ENCODE assay signal across 21 cellular contexts in the genomic region with DNA sequence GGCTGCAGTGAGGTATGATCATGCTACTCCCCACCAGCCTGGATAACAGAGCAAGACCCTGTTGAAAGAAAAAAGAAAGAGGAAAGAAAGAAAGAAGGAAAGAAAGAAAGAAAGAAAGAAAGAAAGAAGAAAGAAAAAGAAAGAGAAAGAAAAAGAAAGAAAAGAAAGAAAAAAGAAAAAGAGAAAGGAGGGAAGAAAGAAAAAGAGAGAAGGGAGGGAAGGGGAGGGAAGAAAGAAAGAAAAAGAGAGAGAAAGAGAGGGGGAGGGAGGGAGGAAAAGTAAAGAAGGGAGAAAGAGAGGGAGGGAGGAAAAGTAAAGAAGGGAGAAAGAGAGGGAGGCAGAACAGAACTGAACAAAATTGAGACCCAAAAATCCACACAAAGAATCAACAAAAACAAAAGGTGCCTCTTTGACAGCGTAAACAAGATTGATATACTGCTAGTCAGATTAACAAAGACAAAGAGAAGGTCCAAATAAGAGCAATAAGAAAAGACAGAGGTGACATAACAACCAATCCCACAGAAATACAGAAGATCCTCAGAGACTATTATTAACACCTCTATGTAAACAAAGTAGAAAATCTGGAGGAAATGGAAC.
DNase-seq lines count a peak whose midpoint lies in the region; ATAC-seq, FAIRE-seq and TF ChIP-seq lines count a peak whose summit lies in the region.
"Had no signal": no experiment of that assay in that cellular context is flagged by ENCODE, and none has a peak within 500 bp of the region (broad histone marks: within the 10 kb centered on the region; RNA-seq: fewer than 3 reads in every experiment).

No MANE protein-coding gene starts in this region.

- POLR2A ChIA-PET in A549 (lab: Yijun Ruan, JAX): no interaction called here

- H3K36me3 ChIP-seq in spleen (no peaks in the 10 kb centered on the region), mucosa of descending colon (ENCODE audit: low read depth) (no peaks in the 10 kb centered on the region)
- H3K36me3 ChIP-seq: MG63 had no signal

- no peaks in the 10 kb centered on the region for H3K36me3 Mint-ChIP-seq in CD14-positive monocyte
- H3K36me3 Mint-ChIP-seq in activated T-helper 17 cell treated with anti-CD3 and anti-CD28 coated beads, Interleukin-2, amount 50 U/mL, for 72 hours (ENCODE audit: low read depth): no peaks in the 10 kb centered on the region
- peaks cover 6% of the 10 kb centered on the region for H3K36me3 Mint-ChIP-seq in stimulated activated effector memory CD8-positive, alpha-beta T cell treated with anti-CD3 and anti-CD28 coated beads, Interleukin-12 subunit alpha, Interleukin-12 subunit beta, amount 100 ng/mL, for 72 hours
- peaks cover 48% of the 10 kb centered on the region for H3K36me3 Mint-ChIP-seq in activated naive CD8-positive, alpha-beta T cell treated with anti-CD3 and anti-CD28 coated beads for 36 hours

- H3K4me1 ChIP-seq in A549 (peaks cover 19% of the 10 kb centered on the region), spleen (peaks cover under 1 to 13% (median 6%) of the 10 kb centered on the region in 6 donors), mucosa of descending colon (ENCODE audit: low read depth) (no peaks in the 10 kb centered on the region)

- CTCF ChIA-PET in A549 (lab: Yijun Ruan, JAX): no interaction called here

- no peak for TF ChIP-seq CTCF in A549 (IDR thresholded peaks at IDR 0.05)
- TF ChIP-seq CTCF in CD14-positive monocyte (IDR thresholded peaks at IDR 0.05): peak; percentile 7
- no peak for TF ChIP-seq CTCF in spleen (IDR thresholded peaks at IDR 0.05 in 8 of 11, conservative IDR thresholded peaks at IDR 0.05 in 3 of 11)
- TF ChIP-seq CTCF in mucosa of descending colon (IDR thresholded peaks at IDR 0.05): no peak

- no peak for ATAC-seq in A549
- no peak for ATAC-seq in activated T-helper 17 cell treated with anti-CD3 and anti-CD28 coated beads, Interleukin-2, amount 50 U/mL, for 72 hours (replicated peaks)
- ATAC-seq in stimulated activated effector memory CD8-positive, alpha-beta T cell treated with anti-CD3 and anti-CD28 coated beads, Interleukin-12 subunit alpha, Interleukin-12 subunit beta, amount 100 ng/mL, for 72 hours: no peak
- ATAC-seq in mucosa of descending colon: no peak
- ATAC-seq: PC-3 had no signal

- H3K9me3 Mint-ChIP-seq in CD14-positive monocyte: peaks cover 0 to 2% (median 0%) of the 10 kb centered on the region in 7 donors
- peaks cover 8% of the 10 kb centered on the region for H3K9me3 Mint-ChIP-seq in activated T-helper 17 cell treated with anti-CD3 and anti-CD28 coated beads, Interleukin-2, amount 50 U/mL, for 72 hours
- H3K9me3 Mint-ChIP-seq in stimulated activated effector memory CD8-positive, alpha-beta T cell treated with anti-CD3 and anti-CD28 coated beads, Interleukin-12 subunit alpha, Interleukin-12 subunit beta, amount 100 ng/mL, for 72 hours: peaks cover 3% of the 10 kb centered on the region
- H3K9me3 Mint-ChIP-seq in activated naive CD8-positive, alpha-beta T cell treated with anti-CD3 and anti-CD28 coated beads for 36 hours: peaks cover 33% of the 10 kb centered on the region

- 86% methylated on average over 1 of the region's 1 CpG for WGBS in A549 (ENCODE audit: missing lambda C conversion rate)
- 90 to 100% (median 95%) methylated on average over 1 of the region's 1 CpG for WGBS in spleen, 5 donors

- intact Hi-C loops in CD14-positive monocyte (cut with micrococcal nuclease) (no loop called here), spleen (cut with DNase I; ENCODE audit: low total_unique reads) (no loop called here), mucosa of descending colon (cut with DNase I, micrococcal nuclease) (no loop called here)

- H3K27ac ChIP-seq in A549: peak overlapping the region; percentile 67 to 95; a peak in 5 of 6 replicates
- peak overlapping the region in 1 of 8 donors; percentile 3 for H3K27ac ChIP-seq in spleen
- H3K27ac ChIP-seq: C4-2B had no signal

- DNase-seq in A549 (ENCODE audit: low read depth in 1 of 2, low spot score in 1 of 2) (no peak), CD14-positive monocyte (ENCODE audit: low spot score) (no peak), spleen (no peak), mucosa of descending colon (no peak)
- DNase-seq in stimulated activated effector memory CD8-positive, alpha-beta T cell treated with anti-CD3 and anti-CD28 coated beads, Interleukin-12 subunit alpha, Interleukin-12 subunit beta, amount 100 ng/mL, for 72 hours (ENCODE audit: low spot score in 2 of 2): no peak
- DNase-seq in activated naive CD8-positive, alpha-beta T cell treated with anti-CD3 and anti-CD28 coated beads for 36 hours: no peak
- DNase-seq: DMS153, DND-41, KBM-7, MG63, NCI-H2029, NCI-H446, NCI-H524 treated with DMSO at 0.1 percent for 48 hours, NCI-H774, PC-3, SK-N-SH had no signal

- peak overlapping the region in 1 of 7 donors; percentile 11 for H3K27ac Mint-ChIP-seq in CD14-positive monocyte
- H3K27ac Mint-ChIP-seq in activated T-helper 17 cell treated with anti-CD3 and anti-CD28 coated beads, Interleukin-2, amount 50 U/mL, for 72 hours: peak overlapping the region; percentile 45
- H3K27ac Mint-ChIP-seq in stimulated activated effector memory CD8-positive, alpha-beta T cell treated with anti-CD3 and anti-CD28 coated beads, Interleukin-12 subunit alpha, Interleukin-12 subunit beta, amount 100 ng/mL, for 72 hours: peak overlapping the region; percentile 5
- H3K27ac Mint-ChIP-seq in activated naive CD8-positive, alpha-beta T cell treated with anti-CD3 and anti-CD28 coated beads for 36 hours: no peak overlapping the region

- no peak overlapping the region for H3K4me3 ChIP-seq in A549
- no peak overlapping the region for H3K4me3 ChIP-seq in spleen
- no peak overlapping the region for H3K4me3 ChIP-seq in mucosa of descending colon
- H3K4me3 ChIP-seq: MG63 had no signal

- no peaks in the 10 kb centered on the region for H3K27me3 ChIP-seq in spleen (replicated peaks in 1 of 7)
- H3K27me3 ChIP-seq: MG63 had no signal

- peaks cover 0 to 4% (median 1%) of the 10 kb centered on the region in 3 donors for H3K27me3 Mint-ChIP-seq in CD14-positive monocyte (ENCODE audit: low read depth in 3 of 3)
- no peaks in the 10 kb centered on the region for H3K27me3 Mint-ChIP-seq in activated T-helper 17 cell treated with anti-CD3 and anti-CD28 coated beads, Interleukin-2, amount 50 U/mL, for 72 hours
- no peaks in the 10 kb centered on the region for H3K27me3 Mint-ChIP-seq in activated naive CD8-positive, alpha-beta T cell treated with anti-CD3 and anti-CD28 coated beads for 36 hours

- TF ChIP-seq RAD21 in A549 (conservative IDR thresholded peaks at IDR 0.05 in 1 of 2, IDR thresholded peaks at IDR 0.05 in 1 of 2): no peak

- no peak for FAIRE-seq in A549 (lab: Jason Lieb, UNC)
- FAIRE-seq: GM12892, H54, HTR-8/SVneo had no signal

- TF ChIP-seq POLR2A in A549 (IDR thresholded peaks at IDR 0.05; ENCODE audit: low read length): no peak
- no peak for TF ChIP-seq POLR2A in spleen (IDR thresholded peaks at IDR 0.05)

- H3K4me1 Mint-ChIP-seq in CD14-positive monocyte: peaks cover 3% of the 10 kb centered on the region
- H3K4me1 Mint-ChIP-seq in activated T-helper 17 cell treated with anti-CD3 and anti-CD28 coated beads, Interleukin-2, amount 50 U/mL, for 72 hours: peaks cover 9% of the 10 kb centered on the region
- H3K4me1 Mint-ChIP-seq in stimulated activated effector memory CD8-positive, alpha-beta T cell treated with anti-CD3 and anti-CD28 coated beads, Interleukin-12 subunit alpha, Interleukin-12 subunit beta, amount 100 ng/mL, for 72 hours: peaks cover 18% of the 10 kb centered on the region
- peaks cover 22% of the 10 kb centered on the region for H3K4me1 Mint-ChIP-seq in activated naive CD8-positive, alpha-beta T cell treated with anti-CD3 and anti-CD28 coated beads for 36 hours

- peak overlapping the region in 1 of 2 donors; percentile 40 for H3K4me3 Mint-ChIP-seq in CD14-positive monocyte
- no peak overlapping the region for H3K4me3 Mint-ChIP-seq in activated T-helper 17 cell treated with anti-CD3 and anti-CD28 coated beads, Interleukin-2, amount 50 U/mL, for 72 hours
- no peak overlapping the region for H3K4me3 Mint-ChIP-seq in stimulated activated effector memory CD8-positive, alpha-beta T cell treated with anti-CD3 and anti-CD28 coated beads, Interleukin-12 subunit alpha, Interleukin-12 subunit beta, amount 100 ng/mL, for 72 hours
- no peak overlapping the region for H3K4me3 Mint-ChIP-seq in activated naive CD8-positive, alpha-beta T cell treated with anti-CD3 and anti-CD28 coated beads for 36 hours

- peaks cover 11% of the 10 kb centered on the region; the same call in 2 of the 3 replicates for H3K9me3 ChIP-seq in A549
- no peaks in the 10 kb centered on the region for H3K9me3 ChIP-seq in spleen
- H3K9me3 ChIP-seq in mucosa of descending colon: no peaks in the 10 kb centered on the region
- H3K9me3 ChIP-seq: SK-N-SH had no signal

- TF ChIP-seq EP300 in A549 (IDR thresholded peaks at IDR 0.05): no peak

- H3K4me2 ChIP-seq in A549: no peak overlapping the region
- H3K4me2 ChIP-seq: SK-N-SH had no signal

TF ChIP-seq in A549, 52 proteins besides CTCF, POLR2A, EP300 and RAD21 (continues in another document):
- TF ChIP-seq POLR2AphosphoS2 (conservative IDR thresholded peaks at IDR 0.05; ENCODE audit: low read length) (no peak), TP53 (CRISPR knock-in tag; IDR thresholded peaks at IDR 0.05) (no peak), HEYL (CRISPR knock-in tag; IDR thresholded peaks at IDR 0.05) (no peak), CBX2 (IDR thresholded peaks at IDR 0.05; ENCODE audit: borderline replicate concordance, low read depth) (no peak), SREBF2 (IDR thresholded peaks at IDR 0.05) (no peak), HOXA7 (CRISPR knock-in tag; IDR thresholded peaks at IDR 0.05) (no peak)
